Comparison of ENCODE assay signal across 21 cellular contexts in the genomic region with DNA sequence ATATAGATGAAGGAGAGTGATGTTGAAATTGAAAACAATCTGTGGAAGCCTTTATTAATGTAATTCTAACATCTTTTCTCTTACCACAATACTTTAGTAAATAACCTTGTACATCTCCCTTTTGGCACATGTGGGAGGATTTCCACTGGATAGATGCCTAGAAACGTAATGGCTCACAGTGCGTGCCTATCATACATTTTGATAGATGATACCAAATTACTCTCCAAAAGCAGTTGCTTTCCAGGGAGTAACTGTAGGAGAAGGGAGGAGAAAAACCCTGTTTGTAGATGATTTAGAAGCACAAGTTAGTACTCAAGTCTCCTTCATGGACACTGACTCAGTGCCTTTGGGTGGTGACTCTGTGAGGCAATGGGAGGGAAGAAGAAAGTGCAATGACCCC.
"Had no signal": no experiment of that assay in that cellular context is flagged by ENCODE, and none has a peak within 500 bp of the region (broad histone marks: within the 10 kb centered on the region; RNA-seq: fewer than 3 reads in every experiment).

No MANE protein-coding gene starts in this region.

- H3K9me3 ChIP-seq: MG63, Peyer's patch, SJCRH30 had no signal

- DNase-seq: KBM-7, MG63, NCI-H1092, NCI-H1105 treated with DMSO at 0.1 percent for 48 hours, NCI-H1417 treated with DMSO at 0.1 percent for 48 hours, NCI-H146, NCI-H1694 treated with DMSO at 0.1 percent for 48 hours, NCI-H1930, NCI-H2081, NCI-H2107, NCI-H2227 treated with DMSO at 0.1 percent for 48 hours, NCI-H524, NCI-H526 treated with DMSO at 0.1 percent for 48 hours, NCI-H748 treated with DMSO at 0.1 percent for 48 hours, OCI-M1, PC-9, Peyer's patch, SHP77 treated with DMSO at 0.1 percent for 48 hours, SJCRH30 had no signal

- H3K4me1 ChIP-seq: SJCRH30 had no signal

- ATAC-seq: Right ventricle myocardium inferior, SK-N-SH treated with all-trans-retinoic acid at 6 μM for 48 hours had no signal

- H3K36me3 ChIP-seq: MG63, Peyer's patch, SJCRH30 had no signal

- H3K4me3 ChIP-seq: MG63, PC-9, Peyer's patch, SJCRH30 had no signal
